In genomic region chr5:32419791-32420190, GRCh38 we compare ENCODE assay signal across 25 cellular contexts. TPM values are rescaled to one million over a fixed set of nuclear protein-coding genes. Genes with fewer than 3 reads are reported as not detected.
A peak's percentile ranks its signal among the peaks of the same experiment; 100 is the strongest.
DNase-seq lines count a peak whose midpoint lies in the region; ATAC-seq and TF ChIP-seq lines count a peak whose summit lies in the region.
"Had no signal": no experiment of that assay in that cellular context is flagged by ENCODE, and none has a peak within 500 bp of the region (broad histone marks: within the 10 kb centered on the region; RNA-seq: fewer than 3 reads in every experiment).

No MANE protein-coding gene starts in this region.

- H3K36me3 ChIP-seq in right atrium auricular region (peaks cover 19% of the 10 kb centered on the region), testis (ENCODE audit: low read depth, missing control alignments) (no peaks in the 10 kb centered on the region)
- H3K36me3 ChIP-seq: uterus had no signal

- H3K27ac Mint-ChIP-seq in nephron: peak overlapping the region in 2 of 3 experiments; percentile 47 to 61
- H3K27ac Mint-ChIP-seq: activated B cell treated with CpG ODN at 0.5 μM for 24 hours; activated CD8-positive, alpha-beta T cell treated with anti-CD3 and anti-CD28 coated beads, Interleukin-2, amount 10 ng/mL, durations not matched to agents 7 days and 5 days; activated naive CD4-positive, alpha-beta T cell treated with anti-CD3 and anti-CD28 coated beads, Interleukin-2, amount 10 ng/mL, durations not matched to agents 7 days and 5 days had no signal

- TF ChIP-seq CTCF in right atrium auricular region (IDR thresholded peaks at IDR 0.05) (no peak), dorsolateral prefrontal cortex (IDR thresholded peaks at IDR 0.05 in 54 of 56, conservative IDR thresholded peaks at IDR 0.05 in 2 of 56; ENCODE audit: low read depth in 1 of 56, partially characterized antibody in 56 of 56) (no peak), nephron (IDR thresholded peaks at IDR 0.05; ENCODE audit: unreplicated experiment in 3 of 3) (no peak), testis (IDR thresholded peaks at IDR 0.05) (no peak)

- WGBS in testis, 2 donors: 50 to 59% methylated on average over 2 of the region's 2 CpGs

- DNase-seq in Right ventricle myocardium superior (no peak), right atrium auricular region (ENCODE audit: low spot score) (no peak), dorsolateral prefrontal cortex (peak in 6 of 10 donors; percentile 36 to 55 (median 52)), testis (no peak)
- no peak for DNase-seq in effector CD4-positive, alpha-beta T cell
- DNase-seq: activated B cell treated with CpG ODN at 0.5 μM for 24 hours; activated CD8-positive, alpha-beta T cell treated with anti-CD3 and anti-CD28 coated beads, Interleukin-2, amount 10 ng/mL, durations not matched to agents 7 days and 5 days; activated naive CD4-positive, alpha-beta T cell treated with anti-CD3 and anti-CD28 coated beads, Interleukin-2, amount 10 ng/mL, durations not matched to agents 7 days and 5 days; activated T-cell treated with anti-CD3 and anti-CD28 coated beads, Interleukin-2, amount 50 U/mL, for 4 hours; DMS153; effector memory CD4-positive, alpha-beta T cell; KG1; naive B cell; NCI-H1092; NCI-H526; stimulated activated CD4-positive, alpha-beta T cell treated with anti-CD3 and anti-CD28 coated beads, Interleukin-12 subunit alpha, Interleukin-12 subunit beta, amount 100 ng/mL, for 4 hours; stimulated activated CD8-positive, alpha-beta memory T cell treated with anti-CD3 and anti-CD28 coated beads, Interleukin-4, amount 100 ng/mL, for 48 hours; uterus had no signal

- H3K4me3 Mint-ChIP-seq in nephron: peak overlapping the region in 1 of 3 experiments; percentile 61
- H3K4me3 Mint-ChIP-seq: activated B cell treated with CpG ODN at 0.5 μM for 24 hours; activated CD8-positive, alpha-beta T cell treated with anti-CD3 and anti-CD28 coated beads, Interleukin-2, amount 10 ng/mL, durations not matched to agents 7 days and 5 days; activated naive CD4-positive, alpha-beta T cell treated with anti-CD3 and anti-CD28 coated beads, Interleukin-2, amount 10 ng/mL, durations not matched to agents 7 days and 5 days; activated T-cell treated with anti-CD3 and anti-CD28 coated beads, Interleukin-2, amount 50 U/mL, for 4 hours; CD14-positive monocyte; naive B cell had no signal

- H3K27ac ChIP-seq in right atrium auricular region (peak overlapping the region in 1 of 2 donors; percentile 38), dorsolateral prefrontal cortex (peak overlapping the region in 10 of 59 donors; percentile 2 to 37 (median 26)), testis (no peak overlapping the region)
- H3K27ac ChIP-seq: ascending aorta, hepatocyte, parathyroid adenoma, uterus had no signal

- intact Hi-C loops in Right ventricle myocardium superior (cut with DNase I): no loop called here
- intact Hi-C loops in dorsolateral prefrontal cortex (cut with DNase I): no loop called here
- intact Hi-C loops in testis (cut with DNase I; ENCODE audit: low total_unique reads): no loop called here

- peaks cover 6% of the 10 kb centered on the region for H3K9me3 Mint-ChIP-seq in nephron
- H3K9me3 Mint-ChIP-seq: activated B cell treated with CpG ODN at 0.5 μM for 24 hours; activated naive CD4-positive, alpha-beta T cell treated with anti-CD3 and anti-CD28 coated beads, Interleukin-2, amount 10 ng/mL, durations not matched to agents 7 days and 5 days; activated T-cell treated with anti-CD3 and anti-CD28 coated beads, Interleukin-2, amount 50 U/mL, for 4 hours; CD14-positive monocyte; naive B cell had no signal

- no peak overlapping the region for H3K4me3 ChIP-seq in right atrium auricular region
- H3K4me3 ChIP-seq in dorsolateral prefrontal cortex: peak overlapping the region in 1 of 59 donors; percentile 7
- no peak overlapping the region for H3K4me3 ChIP-seq in testis
- H3K4me3 ChIP-seq: ascending aorta, hepatocyte, uterus had no signal

- H3K9me3 ChIP-seq in right atrium auricular region: no peaks in the 10 kb centered on the region
- no peaks in the 10 kb centered on the region for H3K9me3 ChIP-seq in testis
- H3K9me3 ChIP-seq: ascending aorta, uterus had no signal

- peaks cover 66% of the 10 kb centered on the region for H3K36me3 Mint-ChIP-seq in nephron (ENCODE audit: low read depth)

- H3K4me1 ChIP-seq in right atrium auricular region (peaks cover 0 to 46% of the 10 kb centered on the region in 2 donors), testis (peaks cover 6% of the 10 kb centered on the region)
- H3K4me1 ChIP-seq: parathyroid adenoma had no signal

- H3K27me3 ChIP-seq in right atrium auricular region (no peaks in the 10 kb centered on the region), dorsolateral prefrontal cortex (no peaks in the 10 kb centered on the region), testis (no peaks in the 10 kb centered on the region)
- H3K27me3 ChIP-seq: ascending aorta, hepatocyte, uterus had no signal

- H3K4me1 Mint-ChIP-seq in nephron: peaks cover 35% of the 10 kb centered on the region
- H3K4me1 Mint-ChIP-seq: activated naive CD4-positive, alpha-beta T cell treated with anti-CD3 and anti-CD28 coated beads, Interleukin-2, amount 10 ng/mL, durations not matched to agents 7 days and 5 days had no signal

- ATAC-seq in Right ventricle myocardium superior (ENCODE audit: poor library complexity) (peak; percentile 82), GM21723 (IDR thresholded peaks at IDR 0.05; ENCODE audit: unreplicated experiment) (no peak), HG02885 (IDR thresholded peaks at IDR 0.05; ENCODE audit: poor library complexity, unreplicated experiment) (no peak)
- ATAC-seq: activated CD8-positive, alpha-beta T cell treated with anti-CD3 and anti-CD28 coated beads, Interleukin-2, amount 10 ng/mL, durations not matched to agents 7 days and 5 days; activated T-cell treated with anti-CD3 and anti-CD28 coated beads, Interleukin-2, amount 50 U/mL, for 4 hours had no signal

- H3K27me3 Mint-ChIP-seq in nephron (ENCODE audit: low read depth): peaks cover 3% of the 10 kb centered on the region
- H3K27me3 Mint-ChIP-seq: activated B cell treated with CpG ODN at 0.5 μM for 24 hours; activated naive CD4-positive, alpha-beta T cell treated with anti-CD3 and anti-CD28 coated beads, Interleukin-2, amount 10 ng/mL, durations not matched to agents 7 days and 5 days; naive B cell had no signal

- TF ChIP-seq POLR2A in testis (IDR thresholded peaks at IDR 0.05): no peak

RNA-seq across cellular contexts. Expression of gene ZFR, which starts 24.7 kb away (rescaled TPM):
- total RNA-seq in Right ventricle myocardium superior: 46.9 TPM
- 10 to 100 TPM; 65.7 to 66.0 TPM for total RNA-seq in right atrium auricular region
- 100 to 1,000 TPM in 80 of 120 experiments, 10 to 100 TPM in 40; 85.2 to 155 (median 104) TPM for total RNA-seq in dorsolateral prefrontal cortex
- 100 to 1,000 TPM in 1 of 2 donors, 10 to 100 TPM in 1; 97.2 to 112 TPM for total RNA-seq in testis
- polyA plus RNA-seq in testis (ENCODE audit: insufficient read depth, low read depth, low replicate concordance): 77.1 TPM

Comparison
In these comparisons a context has a peak if more than half of its experiments do, and no peak if none do; other contexts are left out.
1. DNase-seq: peak in dorsolateral prefrontal cortex (6 of 10); none in Right ventricle myocardium superior (single experiment), right atrium auricular region (single experiment), effector CD4-positive, alpha-beta T cell (single experiment) and testis (single experiment).